ENCODE assay signal across 2 cellular contexts in the genomic region with DNA sequence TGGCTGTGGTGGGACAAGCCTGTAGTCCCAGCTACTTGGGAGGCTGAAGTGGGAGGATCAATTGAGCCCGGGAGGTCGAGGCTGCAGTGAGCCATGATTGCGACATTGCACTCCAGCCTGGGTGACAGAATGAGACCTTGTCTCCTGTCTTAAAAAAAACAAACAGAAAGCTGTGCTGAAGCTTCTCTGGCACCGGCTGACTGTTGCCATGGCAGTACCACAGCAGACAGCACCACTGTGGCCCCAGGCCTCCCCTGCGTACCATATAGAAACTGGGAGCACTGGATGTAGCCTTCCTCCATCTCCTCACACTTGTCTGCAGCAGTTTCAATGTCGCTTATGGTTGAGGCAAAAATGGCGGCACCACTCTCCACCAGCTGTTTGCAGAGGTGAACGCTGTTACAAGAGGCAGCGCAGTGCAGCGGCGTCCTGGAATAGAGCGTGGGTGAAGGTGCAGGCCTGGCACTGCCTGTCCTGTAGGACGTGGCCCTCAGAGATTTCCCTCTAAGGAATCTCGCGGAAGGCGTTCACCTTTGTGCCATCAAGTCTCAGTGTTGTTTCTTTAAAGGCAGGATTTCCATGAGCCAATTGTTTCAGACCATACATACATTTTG.
TF ChIP-seq lines count a peak whose summit lies in the region.

No MANE protein-coding gene starts in this region.

TF ChIP-seq in HEK293, 187 proteins besides CTCF, POLR2A, EP300 and RAD21:
- TF ChIP-seq ZNF19 (tag by site-specific recombination; IDR thresholded peaks at IDR 0.05; ENCODE audit: low read depth) = no peak
- 0 out of 2 replicates have a peak, but pooled peaks have one; percentile 12 for TF ChIP-seq GLIS2 (tag by site-specific recombination; IDR thresholded peaks at IDR 0.05)
TF ChIP-seq in HEK293: peak in this region for 1.

TF ChIP-seq in HepG2, 621 proteins besides CTCF, POLR2A, EP300 and RAD21:
- TF ChIP-seq, protein P1, sequence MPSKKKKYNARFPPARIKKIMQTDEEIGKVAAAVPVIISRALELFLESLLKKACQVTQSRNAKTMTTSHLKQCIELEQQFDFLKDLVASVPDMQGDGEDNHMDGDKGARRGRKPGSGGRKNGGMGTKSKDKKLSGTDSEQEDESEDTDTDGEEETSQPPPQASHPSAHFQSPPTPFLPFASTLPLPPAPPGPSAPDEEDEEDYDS (CRISPR knock-in tag; IDR thresholded peaks at IDR 0.05) = no peak
- TF ChIP-seq, protein P2, sequence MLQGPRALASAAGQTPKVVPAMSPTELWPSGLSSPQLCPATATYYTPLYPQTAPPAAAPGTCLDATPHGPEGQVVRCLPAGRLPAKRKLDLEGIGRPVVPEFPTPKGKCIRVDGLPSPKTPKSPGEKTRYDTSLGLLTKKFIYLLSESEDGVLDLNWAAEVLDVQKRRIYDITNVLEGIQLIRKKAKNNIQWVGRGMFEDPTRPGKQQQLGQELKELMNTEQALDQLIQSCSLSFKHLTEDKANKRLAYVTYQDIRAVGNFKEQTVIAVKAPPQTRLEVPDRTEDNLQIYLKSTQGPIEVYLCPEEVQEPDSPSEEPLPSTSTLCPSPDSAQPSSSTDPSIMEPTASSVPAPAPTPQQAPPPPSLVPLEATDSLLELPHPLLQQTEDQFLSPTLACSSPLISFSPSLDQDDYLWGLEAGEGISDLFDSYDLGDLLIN (CRISPR knock-in tag; IDR thresholded peaks at IDR 0.05; ENCODE audit: borderline replicate concordance) = no peak
- TF ChIP-seq ZBTB7B (CRISPR knock-in tag; IDR thresholded peaks at IDR 0.05) (no peak), STAT6 (CRISPR knock-in tag; IDR thresholded peaks at IDR 0.05; ENCODE audit: borderline replicate concordance) (no peak), BCLAF1 (IDR thresholded peaks at IDR 0.05) (no peak), SP1 (IDR thresholded peaks at IDR 0.05) (no peak), SP1 (CRISPR knock-in tag; IDR thresholded peaks at IDR 0.05) (no peak), CEBPB (IDR thresholded peaks at IDR 0.05; ENCODE audit: borderline replicate concordance, low read depth, low read length) (peak; percentile 80), CEBPG (CRISPR knock-in tag; IDR thresholded peaks at IDR 0.05) (peak; percentile 77; the same call in 1 of the 2 replicates), RFX1 (IDR thresholded peaks at IDR 0.05) (peak; percentile 29; the same call in 1 of the 2 replicates), MTF1 (CRISPR knock-in tag; IDR thresholded peaks at IDR 0.05) (no peak), ZNF770 (CRISPR knock-in tag; IDR thresholded peaks at IDR 0.05) (peak; percentile 99), PRMT3 (CRISPR knock-in tag; IDR thresholded peaks at IDR 0.05; ENCODE audit: borderline replicate concordance, low read depth) (no peak)
- TF ChIP-seq, protein P3, sequence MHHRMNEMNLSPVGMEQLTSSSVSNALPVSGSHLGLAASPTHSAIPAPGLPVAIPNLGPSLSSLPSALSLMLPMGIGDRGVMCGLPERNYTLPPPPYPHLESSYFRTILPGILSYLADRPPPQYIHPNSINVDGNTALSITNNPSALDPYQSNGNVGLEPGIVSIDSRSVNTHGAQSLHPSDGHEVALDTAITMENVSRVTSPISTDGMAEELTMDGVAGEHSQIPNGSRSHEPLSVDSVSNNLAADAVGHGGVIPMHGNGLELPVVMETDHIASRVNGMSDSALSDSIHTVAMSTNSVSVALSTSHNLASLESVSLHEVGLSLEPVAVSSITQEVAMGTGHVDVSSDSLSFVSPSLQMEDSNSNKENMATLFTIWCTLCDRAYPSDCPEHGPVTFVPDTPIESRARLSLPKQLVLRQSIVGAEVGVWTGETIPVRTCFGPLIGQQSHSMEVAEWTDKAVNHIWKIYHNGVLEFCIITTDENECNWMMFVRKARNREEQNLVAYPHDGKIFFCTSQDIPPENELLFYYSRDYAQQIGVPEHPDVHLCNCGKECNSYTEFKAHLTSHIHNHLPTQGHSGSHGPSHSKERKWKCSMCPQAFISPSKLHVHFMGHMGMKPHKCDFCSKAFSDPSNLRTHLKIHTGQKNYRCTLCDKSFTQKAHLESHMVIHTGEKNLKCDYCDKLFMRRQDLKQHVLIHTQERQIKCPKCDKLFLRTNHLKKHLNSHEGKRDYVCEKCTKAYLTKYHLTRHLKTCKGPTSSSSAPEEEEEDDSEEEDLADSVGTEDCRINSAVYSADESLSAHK (CRISPR knock-in tag; IDR thresholded peaks at IDR 0.05; ENCODE audit: borderline replicate concordance) = no peak
